15 cellular contexts compared by ENCODE assay signal in the genomic region with DNA sequence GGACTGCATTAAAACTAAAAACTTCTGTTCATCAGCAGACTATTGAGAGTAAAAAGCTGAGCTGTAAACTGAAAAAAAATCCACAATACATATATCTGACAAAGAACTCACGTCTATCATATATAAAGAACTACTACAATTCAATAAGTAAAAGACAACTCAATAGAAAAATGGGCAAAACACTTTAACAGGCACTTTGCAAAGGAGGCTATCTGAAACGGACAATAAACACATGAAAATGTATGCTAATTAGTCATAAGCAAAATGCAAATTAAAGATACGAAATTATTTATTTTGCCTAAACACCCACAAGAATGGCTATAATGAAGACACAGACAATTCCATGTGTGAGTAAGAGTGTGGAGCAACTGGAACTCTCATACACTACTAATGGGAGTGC. TPM values are rescaled to one million over a fixed set of nuclear protein-coding genes. Genes with fewer than 3 reads are reported as not detected.
A peak's percentile ranks its signal among the peaks of the same experiment; 100 is the strongest.
DNase-seq lines count a peak whose midpoint lies in the region; ATAC-seq lines count a peak whose summit lies in the region.
"Had no signal": no experiment of that assay in that cellular context is flagged by ENCODE, and none has a peak within 500 bp of the region (broad histone marks: within the 10 kb centered on the region; RNA-seq: fewer than 3 reads in every experiment).

No MANE protein-coding gene starts in this region.

- H3K4me1 ChIP-seq in CD8-positive, alpha-beta memory T cell (ENCODE audit: insufficient read depth, low read length): peaks cover 16% of the 10 kb centered on the region
- H3K4me1 ChIP-seq: BE2C had no signal

- no peak for DNase-seq in activated naive CD4-positive, alpha-beta T cell treated with anti-CD3 and anti-CD28 coated beads, Interleukin-2, amount 50 U/mL, for 72 hours (ENCODE audit: low spot score in 2 of 2)
- DNase-seq in CD8-positive, alpha-beta memory T cell: no peak
- DNase-seq in central memory CD8-positive, alpha-beta T cell (ENCODE audit: low spot score in 2 of 2): no peak
- DNase-seq in NCI-H128 (lab: John Stamatoyannopoulos, UW; ENCODE audit: unreplicated experiment): no peak
- DNase-seq in NCI-H774 (lab: John Stamatoyannopoulos, UW): no peak
- DNase-seq: ACHN; BE2C; C1 segment of cervical spinal cord; Calu3; CD4-positive, CD25-positive, alpha-beta regulatory T cell; DMS79 treated with DMSO at 0.1 percent for 48 hours; GF-D8; H9 had no signal

- H3K27me3 Mint-ChIP-seq in activated naive CD4-positive, alpha-beta T cell treated with anti-CD3 and anti-CD28 coated beads, Interleukin-2, amount 50 U/mL, for 24 hours: no peaks in the 10 kb centered on the region
- H3K27me3 Mint-ChIP-seq in CD8-positive, alpha-beta memory T cell: peaks cover 0 to 1% of the 10 kb centered on the region in 2 donors
- H3K27me3 Mint-ChIP-seq in central memory CD8-positive, alpha-beta T cell: no peaks in the 10 kb centered on the region
- H3K27me3 Mint-ChIP-seq: CD4-positive, CD25-positive, alpha-beta regulatory T cell had no signal

- peaks cover 5% of the 10 kb centered on the region for H3K9me3 ChIP-seq in CD8-positive, alpha-beta memory T cell (ENCODE audit: low read length)
- H3K9me3 ChIP-seq: BE2C had no signal

- peaks cover 54% of the 10 kb centered on the region for H3K36me3 Mint-ChIP-seq in activated naive CD4-positive, alpha-beta T cell treated with anti-CD3 and anti-CD28 coated beads, Interleukin-2, amount 50 U/mL, for 24 hours
- H3K36me3 Mint-ChIP-seq in activated naive CD4-positive, alpha-beta T cell treated with anti-CD3 and anti-CD28 coated beads, Interleukin-2, amount 50 U/mL, for 72 hours: peaks cover 31 to 82% of the 10 kb centered on the region in 2 donors
- H3K36me3 Mint-ChIP-seq in CD8-positive, alpha-beta memory T cell: peaks cover 43 to 73% (median 51%) of the 10 kb centered on the region in 3 donors
- peaks cover 27% of the 10 kb centered on the region for H3K36me3 Mint-ChIP-seq in central memory CD8-positive, alpha-beta T cell (ENCODE audit: insufficient read depth)

- peaks cover 8% of the 10 kb centered on the region for H3K9me3 Mint-ChIP-seq in activated naive CD4-positive, alpha-beta T cell treated with anti-CD3 and anti-CD28 coated beads, Interleukin-2, amount 50 U/mL, for 24 hours
- peaks cover 19 to 36% of the 10 kb centered on the region in 2 donors for H3K9me3 Mint-ChIP-seq in activated naive CD4-positive, alpha-beta T cell treated with anti-CD3 and anti-CD28 coated beads, Interleukin-2, amount 50 U/mL, for 72 hours
- H3K9me3 Mint-ChIP-seq in CD8-positive, alpha-beta memory T cell: peaks cover 7 to 25% (median 21%) of the 10 kb centered on the region in 5 donors
- peaks cover 13% of the 10 kb centered on the region for H3K9me3 Mint-ChIP-seq in central memory CD8-positive, alpha-beta T cell

- H3K4me1 Mint-ChIP-seq in activated naive CD4-positive, alpha-beta T cell treated with anti-CD3 and anti-CD28 coated beads, Interleukin-2, amount 50 U/mL, for 24 hours: peaks cover 66% of the 10 kb centered on the region
- peaks cover 59 to 83% (median 72%) of the 10 kb centered on the region in 3 donors for H3K4me1 Mint-ChIP-seq in CD8-positive, alpha-beta memory T cell
- H3K4me1 Mint-ChIP-seq in central memory CD8-positive, alpha-beta T cell: peaks cover 70% of the 10 kb centered on the region

- no peak overlapping the region for H3K27ac ChIP-seq in CD8-positive, alpha-beta memory T cell (ENCODE audit: low read depth, low read length)

- no peak overlapping the region for H3K4me3 Mint-ChIP-seq in activated naive CD4-positive, alpha-beta T cell treated with anti-CD3 and anti-CD28 coated beads, Interleukin-2, amount 50 U/mL, for 24 hours
- H3K4me3 Mint-ChIP-seq in CD8-positive, alpha-beta memory T cell: peak overlapping the region in 1 of 7 donors; percentile 20
- H3K4me3 Mint-ChIP-seq in central memory CD8-positive, alpha-beta T cell: no peak overlapping the region
- H3K4me3 Mint-ChIP-seq: CD4-positive, CD25-positive, alpha-beta regulatory T cell; H9 had no signal

- H3K36me3 ChIP-seq in CD8-positive, alpha-beta memory T cell (ENCODE audit: insufficient read depth, low read length): peaks cover 9% of the 10 kb centered on the region
- H3K36me3 ChIP-seq: BE2C had no signal

- peak overlapping the region; percentile 46 for H3K27ac Mint-ChIP-seq in activated naive CD4-positive, alpha-beta T cell treated with anti-CD3 and anti-CD28 coated beads, Interleukin-2, amount 50 U/mL, for 24 hours
- H3K27ac Mint-ChIP-seq in activated naive CD4-positive, alpha-beta T cell treated with anti-CD3 and anti-CD28 coated beads, Interleukin-2, amount 50 U/mL, for 72 hours: peak overlapping the region in 1 of 2 donors; percentile 12
- peak overlapping the region in 7 of 8 donors; percentile 39 to 93 (median 57) for H3K27ac Mint-ChIP-seq in CD8-positive, alpha-beta memory T cell
- peak overlapping the region; percentile 83 for H3K27ac Mint-ChIP-seq in central memory CD8-positive, alpha-beta T cell (ENCODE audit: low read depth)
- H3K27ac Mint-ChIP-seq: H9 had no signal

- POLR2A ChIA-PET in CD8-positive, alpha-beta memory T cell (lab: Charles Lee): no interaction called here

- no peak overlapping the region for H3K4me3 ChIP-seq in CD8-positive, alpha-beta memory T cell (ENCODE audit: low read length)

- CTCF ChIA-PET in CD8-positive, alpha-beta memory T cell (lab: Charles Lee): no interaction called here

- no peak for ATAC-seq in activated naive CD4-positive, alpha-beta T cell treated with anti-CD3 and anti-CD28 coated beads, Interleukin-2, amount 50 U/mL, for 72 hours
- ATAC-seq in central memory CD8-positive, alpha-beta T cell (replicated peaks; ENCODE audit: extremely low read depth, poor library complexity, severe bottlenecking): no peak
- ATAC-seq in GM21528 (IDR thresholded peaks at IDR 0.05; ENCODE audit: low FRiP score, unreplicated experiment): no peak

- H3K27me3 ChIP-seq in CD8-positive, alpha-beta memory T cell (ENCODE audit: insufficient read depth, low read length, poor library complexity, severe bottlenecking): no peaks in the 10 kb centered on the region
- H3K27me3 ChIP-seq: BE2C had no signal

RNA-seq across cellular contexts. Expression of gene CARD11, which starts 18.1 kb away (rescaled TPM):
- total RNA-seq in activated naive CD4-positive, alpha-beta T cell treated with anti-CD3 and anti-CD28 coated beads, Interleukin-2, amount 50 U/mL, for 72 hours: 100 to 1,000 TPM in 1 of 2 donors, 10 to 100 TPM in 1; 83.3 to 131 TPM
- 10 to 100 TPM; 68.4 to 72.1 TPM for total RNA-seq in CD8-positive, alpha-beta memory T cell
- polyA plus RNA-seq in CD8-positive, alpha-beta memory T cell: 40.9 TPM
